In genomic region chr6:158339197-158339596, GRCh38 we compare ENCODE assay signal across 1 cellular context.
TF ChIP-seq lines count a peak whose summit lies in the region.
"Not testable (repeated sequence)": the region's sequence is repeated elsewhere in the genome, so short reads cannot be mapped to it uniquely, and the experiment has no call there.

No MANE protein-coding gene starts in this region.

TF ChIP-seq in HepG2, 621 proteins besides CTCF, POLR2A, EP300 and RAD21 (continued from another document and continues in another):
- TF ChIP-seq UBTF (CRISPR knock-in tag; IDR thresholded peaks at IDR 0.05) (0 out of 2 replicates have a peak, but pooled peaks have one; percentile 20), ZNF431 (CRISPR knock-in tag; IDR thresholded peaks at IDR 0.05; ENCODE audit: borderline replicate concordance, low read depth) (0 out of 2 replicates have a peak, but pooled peaks have one; percentile 76), IRF2 (CRISPR knock-in tag; IDR thresholded peaks at IDR 0.05) (peak; percentile 30; the same call in 1 of the 2 replicates), CREM (IDR thresholded peaks at IDR 0.05) (peak; percentile 40; the same call in 1 of the 2 replicates), SKI (IDR thresholded peaks at IDR 0.05; ENCODE audit: partially characterized antibody) (peak; percentile 87), AHDC1 (CRISPR knock-in tag; IDR thresholded peaks at IDR 0.05; ENCODE audit: borderline replicate concordance) (peak; percentile 65; the same call in 1 of the 2 replicates), RARA (CRISPR knock-in tag; IDR thresholded peaks at IDR 0.05) (peak; percentile 96), RORA (CRISPR knock-in tag; IDR thresholded peaks at IDR 0.05) (0 out of 2 replicates have a peak, but pooled peaks have one; percentile 32), DPF2 (CRISPR knock-in tag; IDR thresholded peaks at IDR 0.05; ENCODE audit: borderline replicate concordance, low read depth) (peak; percentile 21; the same call in 1 of the 2 replicates), KLF16 (CRISPR knock-in tag; IDR thresholded peaks at IDR 0.05) (0 out of 4 replicates have a peak, but pooled peaks of 1 of the 2 experiments have one; percentile 29), ZBTB33 (CRISPR knock-in tag; IDR thresholded peaks at IDR 0.05) (peak; percentile 61; the same call in 1 of the 2 replicates), MIER3 (CRISPR knock-in tag; IDR thresholded peaks at IDR 0.05; ENCODE audit: borderline replicate concordance) (peak; percentile 75; the same call in 1 of the 2 replicates), HDAC2 (CRISPR knock-in tag; IDR thresholded peaks at IDR 0.05) (peak; percentile 59; the same call in 1 of the 2 replicates), SP5 (CRISPR knock-in tag; IDR thresholded peaks at IDR 0.05; ENCODE audit: borderline replicate concordance, low read depth) (0 out of 2 replicates have a peak, but pooled peaks have one; percentile 11), ZNF33A (CRISPR knock-in tag; IDR thresholded peaks at IDR 0.05; ENCODE audit: borderline replicate concordance) (0 out of 2 replicates have a peak, but pooled peaks have one; percentile 45), THRA (CRISPR knock-in tag; IDR thresholded peaks at IDR 0.05; ENCODE audit: borderline replicate concordance) (0 out of 2 replicates have a peak, but pooled peaks have one; percentile 15), TCF12 (CRISPR knock-in tag; IDR thresholded peaks at IDR 0.05) (0 out of 2 replicates have a peak, but pooled peaks have one; percentile 53), ZNF878 (CRISPR knock-in tag; IDR thresholded peaks at IDR 0.05) (peak; percentile 69; the same call in 1 of the 2 replicates), ZNF605 (CRISPR knock-in tag; IDR thresholded peaks at IDR 0.05) (0 out of 2 replicates have a peak, but pooled peaks have one; percentile 60), ZNF710 (CRISPR knock-in tag; IDR thresholded peaks at IDR 0.05; ENCODE audit: borderline replicate concordance) (0 out of 2 replicates have a peak, but pooled peaks have one; percentile 72), NR2F1 (CRISPR knock-in tag; IDR thresholded peaks at IDR 0.05) (peak; percentile 85 to 95; a peak in 3 of 4 replicates), LCORL (CRISPR knock-in tag; IDR thresholded peaks at IDR 0.05) (peak; percentile 87), NCOR1 (IDR thresholded peaks at IDR 0.05; ENCODE audit: borderline replicate concordance, low read length) (peak; percentile 51; the same call in 1 of the 2 replicates), TARDBP (CRISPR knock-in tag; IDR thresholded peaks at IDR 0.05) (peak; percentile 25; the same call in 1 of the 2 replicates), ZNF263 (CRISPR knock-in tag; IDR thresholded peaks at IDR 0.05) (peak; percentile 39; the same call in 1 of the 2 replicates), ATF2 (CRISPR knock-in tag; IDR thresholded peaks at IDR 0.05) (0 out of 2 replicates have a peak, but pooled peaks have one; percentile 44), ARID5B (CRISPR knock-in tag; IDR thresholded peaks at IDR 0.05) (peak; percentile 89), SOX13 (CRISPR knock-in tag; conservative IDR thresholded peaks at IDR 0.05 in 1 of 2, IDR thresholded peaks at IDR 0.05 in 1 of 2) (peak in 1 of 2 experiments; percentile 77; a peak in 2 of 4 replicates), RXRA (CRISPR knock-in tag; IDR thresholded peaks at IDR 0.05) (peak; percentile 92)
- not testable (repeated sequence) for TF ChIP-seq CREM (CRISPR knock-in tag; IDR thresholded peaks at IDR 0.05); TCF12 (IDR thresholded peaks at IDR 0.05); LCORL (IDR thresholded peaks at IDR 0.05); SOX13 (IDR thresholded peaks at IDR 0.05)
